Comparison of ENCODE assay signal across 9 cellular contexts in the genomic region with DNA sequence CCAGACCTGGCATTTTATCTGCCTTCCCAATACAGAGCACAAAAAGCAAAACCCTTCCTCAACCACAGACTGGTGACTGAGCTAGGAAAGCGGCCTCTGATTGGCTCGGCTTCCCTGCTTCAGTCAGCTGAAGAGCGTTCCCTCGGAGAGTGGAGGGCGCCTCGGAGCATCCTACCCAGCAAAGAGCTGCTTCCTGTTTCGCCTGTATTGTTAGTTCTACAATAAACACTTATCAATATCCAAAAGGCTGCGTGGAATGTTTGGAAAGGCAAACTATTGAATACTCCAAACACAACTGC.
DNase-seq lines count a peak whose midpoint lies in the region; ATAC-seq and TF ChIP-seq lines count a peak whose summit lies in the region.
"Had no signal": no experiment of that assay in that cellular context is flagged by ENCODE, and none has a peak within 500 bp of the region (broad histone marks: within the 10 kb centered on the region; RNA-seq: fewer than 3 reads in every experiment).

No MANE protein-coding gene starts in this region.

- no peaks in the 10 kb centered on the region for H3K27me3 ChIP-seq in left lung

- no peak overlapping the region for H3K4me3 Mint-ChIP-seq in CD14-positive monocyte
- H3K4me3 Mint-ChIP-seq: activated naive CD8-positive, alpha-beta T cell treated with anti-CD3 and anti-CD28 coated beads, Interleukin-2, amount 10 ng/mL, durations not matched to agents 7 days and 5 days had no signal

- H3K9me3 ChIP-seq in left lung, result no peaks in the 10 kb centered on the region

- peaks cover 3% of the 10 kb centered on the region for H3K4me1 Mint-ChIP-seq in CD14-positive monocyte

- no peaks in the 10 kb centered on the region for H3K4me1 ChIP-seq in left lung

- TF ChIP-seq CTCF in left lung (IDR thresholded peaks at IDR 0.05), result no peak
- no peak for TF ChIP-seq CTCF in CD14-positive monocyte (IDR thresholded peaks at IDR 0.05)

- H3K27ac ChIP-seq in left lung, result no peak overlapping the region

- no peak overlapping the region for H3K4me3 ChIP-seq in left lung

- DNase-seq in Daoy (ENCODE audit: low read depth), result peak; percentile 51
- DNase-seq in NCI-H2107 (lab: John Stamatoyannopoulos, UW), result peak; percentile 58
- peak; percentile 88 for DNase-seq in cerebellum (ENCODE audit: low spot score)
- no peak for DNase-seq in left lung
- no peak for DNase-seq in CD14-positive monocyte (ENCODE audit: low spot score)
- no peak for DNase-seq in SKM-1 (lab: John Stamatoyannopoulos, UW; ENCODE audit: unreplicated experiment)
- DNase-seq: activated naive CD8-positive, alpha-beta T cell treated with anti-CD3 and anti-CD28 coated beads, Interleukin-2, amount 10 ng/mL, durations not matched to agents 7 days and 5 days had no signal

- intact Hi-C loops in left lung (cut with DNase I), result no loop called here
- intact Hi-C loops in CD14-positive monocyte (cut with micrococcal nuclease), result no loop called here

- no peaks in the 10 kb centered on the region for H3K36me3 ChIP-seq in left lung

- H3K27ac Mint-ChIP-seq in CD14-positive monocyte, result no peak overlapping the region
- H3K27ac Mint-ChIP-seq: activated naive CD8-positive, alpha-beta T cell treated with anti-CD3 and anti-CD28 coated beads, Interleukin-2, amount 10 ng/mL, durations not matched to agents 7 days and 5 days had no signal

- no peaks in the 10 kb centered on the region for H3K9me3 Mint-ChIP-seq in CD14-positive monocyte
- H3K9me3 Mint-ChIP-seq: activated naive CD8-positive, alpha-beta T cell treated with anti-CD3 and anti-CD28 coated beads, Interleukin-2, amount 10 ng/mL, durations not matched to agents 7 days and 5 days had no signal

- H3K27me3 Mint-ChIP-seq in CD14-positive monocyte (ENCODE audit: low read depth in 3 of 3), result no peaks in the 10 kb centered on the region

- ATAC-seq in left lung, result peak; percentile 37
- ATAC-seq in GM21619 (IDR thresholded peaks at IDR 0.05; ENCODE audit: unreplicated experiment), result no peak
- ATAC-seq in HG03439 (IDR thresholded peaks at IDR 0.05; ENCODE audit: unreplicated experiment), result no peak

- no peaks in the 10 kb centered on the region for H3K36me3 Mint-ChIP-seq in CD14-positive monocyte
- H3K36me3 Mint-ChIP-seq: activated naive CD8-positive, alpha-beta T cell treated with anti-CD3 and anti-CD28 coated beads, Interleukin-2, amount 10 ng/mL, durations not matched to agents 7 days and 5 days had no signal

Comparison
In these comparisons a context has a peak if more than half of its experiments do, and no peak if none do; other contexts are left out.
1. DNase-seq: peak in Daoy (single experiment), NCI-H2107 (single experiment) and cerebellum (single experiment); none in left lung (0 of 2), CD14-positive monocyte (single experiment) and SKM-1 (single experiment).